ENCODE assay signal across 1 cellular context in the genomic region with DNA sequence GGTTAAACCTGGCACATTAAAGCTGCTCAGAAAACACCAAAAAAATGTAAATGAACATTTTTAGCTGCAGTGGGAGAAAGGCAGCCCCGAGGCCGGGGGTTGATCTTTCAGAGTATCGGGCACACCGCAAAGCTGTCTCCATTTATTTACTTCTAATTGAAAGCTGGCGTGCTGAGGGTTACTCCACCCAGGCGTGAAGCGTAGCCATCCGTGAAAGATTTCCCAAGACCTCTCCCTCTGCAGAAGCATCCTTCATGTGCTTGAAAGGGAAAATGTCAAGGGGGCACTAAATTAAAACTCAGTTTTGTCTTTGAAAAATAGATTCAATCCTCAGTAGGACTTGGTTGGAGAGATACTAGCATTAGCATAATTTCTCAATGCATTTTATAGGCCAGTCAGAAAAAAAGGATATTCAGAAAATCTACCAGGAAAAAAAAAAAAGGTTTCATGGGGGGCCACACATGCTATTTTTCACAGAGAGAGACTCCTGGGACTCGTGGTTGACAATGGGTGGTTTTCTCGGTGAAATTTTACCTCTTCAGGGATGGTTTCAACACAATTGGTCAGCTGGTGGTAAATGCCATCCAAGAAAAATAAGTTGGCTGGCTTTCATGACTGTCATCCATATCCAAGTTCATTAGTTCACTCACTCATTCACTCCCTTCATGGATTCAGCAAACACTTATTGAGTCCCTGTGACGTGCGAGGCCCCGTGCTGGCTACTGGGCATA.
TF ChIP-seq lines count a peak whose summit lies in the region.

No MANE protein-coding gene starts in this region.

TF ChIP-seq in GM12878, 131 proteins besides CTCF, POLR2A, EP300 and RAD21 (continued from another document):
- 0 out of 2 replicates have a peak, but pooled peaks have one; percentile 17 for TF ChIP-seq TCF12 (IDR thresholded peaks at IDR 0.05; ENCODE audit: low read depth, low read length)
- TF ChIP-seq CBX3 (IDR thresholded peaks at IDR 0.05; ENCODE audit: borderline replicate concordance, low read depth), result no peak
- peak; percentile 18; the same call in 1 of the 2 replicates for TF ChIP-seq MTA2 (IDR thresholded peaks at IDR 0.05; ENCODE audit: low read depth)
- TF ChIP-seq BCL11A (IDR thresholded peaks at IDR 0.05; ENCODE audit: low read depth, low read length), result peak; percentile 31; the same call in 1 of the 2 replicates
- TF ChIP-seq RFX5 (IDR thresholded peaks at IDR 0.05; ENCODE audit: low read depth, low read length), result no peak
- no peak for TF ChIP-seq ZNF217 (IDR thresholded peaks at IDR 0.05)
- TF ChIP-seq IKZF1 (conservative IDR thresholded peaks at IDR 0.05), result peak; percentile 8; the same call in 1 of the 2 replicates
- TF ChIP-seq SMAD1 (IDR thresholded peaks at IDR 0.05; ENCODE audit: low read depth, partially characterized antibody), result no peak
- TF ChIP-seq PAX5 (IDR thresholded peaks at IDR 0.05; ENCODE audit: borderline replicate concordance, low read depth, low read length), result peak; percentile 90
- TF ChIP-seq IKZF2 (IDR thresholded peaks at IDR 0.05), result 0 out of 4 replicates have a peak, but pooled peaks of 1 of the 2 experiments have one; percentile 28
